In the genomic region with DNA sequence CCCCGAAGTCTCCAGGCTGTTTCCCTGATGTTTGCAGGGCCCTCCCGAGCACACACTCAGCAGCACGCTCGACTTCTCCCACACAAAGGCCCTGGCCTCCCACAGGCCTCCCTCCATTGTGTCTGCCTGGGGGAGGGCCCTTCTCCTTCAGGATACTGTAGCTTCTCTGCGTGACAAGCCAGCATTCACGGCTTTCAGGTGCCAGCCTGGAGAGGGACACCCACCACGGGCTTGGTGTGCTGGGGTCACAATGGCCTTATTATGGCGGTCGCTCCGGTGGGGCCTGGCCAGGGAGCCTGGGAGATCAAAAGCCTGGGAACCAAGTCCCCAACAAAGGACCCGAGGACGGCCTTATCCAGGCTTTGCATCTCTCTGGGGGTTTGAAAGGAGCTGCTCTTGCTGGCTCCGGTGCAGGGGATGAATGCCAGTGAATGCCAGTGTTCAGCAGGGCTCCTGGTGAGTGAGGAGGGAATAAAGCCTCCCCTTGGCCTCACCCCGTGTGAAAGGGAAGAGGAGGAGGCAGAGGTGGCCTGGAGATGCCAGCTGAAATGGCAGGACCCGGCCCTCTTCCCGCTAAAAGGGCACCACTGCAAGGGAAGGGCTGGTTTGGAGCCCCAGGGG, we compare ENCODE assay signal across 11 cellular contexts. TPM values are rescaled to one million over a fixed set of nuclear protein-coding genes. Genes with fewer than 3 reads are reported as not detected.
DNase-seq lines count a peak whose midpoint lies in the region; ATAC-seq and TF ChIP-seq lines count a peak whose summit lies in the region.
"Had no signal": no experiment of that assay in that cellular context is flagged by ENCODE, and none has a peak within 500 bp of the region (broad histone marks: within the 10 kb centered on the region; RNA-seq: fewer than 3 reads in every experiment).

No MANE protein-coding gene starts in this region.

- no peaks in the 10 kb centered on the region for H3K27me3 ChIP-seq in HUES64 (ENCODE audit: insufficient read depth, low read length)
- no peaks in the 10 kb centered on the region for H3K27me3 ChIP-seq in subcutaneous abdominal adipose tissue (ENCODE audit: control insufficient read depth in 5 of 5, insufficient read depth in 4 of 5, low read length in 5 of 5)

- H3K4me3 ChIP-seq in HUES64 (ENCODE audit: low read length) (no peak overlapping the region; the same call in 1 of the 2 replicates), subcutaneous abdominal adipose tissue (ENCODE audit: low read depth in 1 of 5, low read length in 5 of 5) (peak overlapping the region in 1 of 5 donors; percentile 4), foreskin fibroblast (ENCODE audit: low read depth in 1 of 2, low read length in 2 of 2) (no peak overlapping the region)
- H3K4me3 ChIP-seq: GM12878 had no signal

- H3K9me3 Mint-ChIP-seq in activated naive CD4-positive, alpha-beta T cell treated with anti-CD3 and anti-CD28 coated beads for 36 hours: no peaks in the 10 kb centered on the region

- no peak for TF ChIP-seq POLR2A in GM18505 (IDR thresholded peaks at IDR 0.05; ENCODE audit: borderline replicate concordance, extremely low read depth, insufficient read depth, insufficient read length)

- peak overlapping the region; percentile 87 for H3K27ac ChIP-seq in HUES64 (ENCODE audit: low read depth, low read length)
- peak overlapping the region; percentile 94 for H3K27ac ChIP-seq in subcutaneous abdominal adipose tissue (ENCODE audit: low read depth, low read length)

- H3K4me1 Mint-ChIP-seq in activated naive CD4-positive, alpha-beta T cell treated with anti-CD3 and anti-CD28 coated beads for 36 hours (ENCODE audit: low read depth): peaks cover 28% of the 10 kb centered on the region

- H3K36me3 ChIP-seq in HUES64 (ENCODE audit: insufficient read depth, low read length) (peaks cover 10% of the 10 kb centered on the region; the same call in 1 of the 2 replicates), subcutaneous abdominal adipose tissue (ENCODE audit: control insufficient read depth in 5 of 5, insufficient read depth in 5 of 5, low read length in 5 of 5) (peaks cover 0 to 23% (median 8%) of the 10 kb centered on the region in 5 donors)

- H3K4me1 ChIP-seq in HUES64 (ENCODE audit: insufficient read depth, low read length): peaks cover 26% of the 10 kb centered on the region
- peaks cover 23 to 70% (median 51%) of the 10 kb centered on the region in 5 donors for H3K4me1 ChIP-seq in subcutaneous abdominal adipose tissue (ENCODE audit: control insufficient read depth in 5 of 5, insufficient read depth in 5 of 5, low read length in 5 of 5)

- ATAC-seq in GM19395 (IDR thresholded peaks at IDR 0.05; ENCODE audit: unreplicated experiment): no peak
- no peak for ATAC-seq in GM18505 (IDR thresholded peaks at IDR 0.05; ENCODE audit: unreplicated experiment)
- ATAC-seq: GM12878 had no signal

- peak in 30 of 58 donors; percentile 15 to 86 (median 56) for DNase-seq in anterior cingulate cortex (lab: John Stamatoyannopoulos, UW)
- peak; percentile 65 for DNase-seq in iPS-NIHi11 (ENCODE audit: low spot score)
- no peak for DNase-seq in activated naive CD4-positive, alpha-beta T cell treated with anti-CD3 and anti-CD28 coated beads for 36 hours
- no peak for DNase-seq in foreskin fibroblast
- DNase-seq: activated T-cell treated with anti-CD3 and anti-CD28 coated beads for 4 hours; stimulated activated CD4-positive, alpha-beta T cell treated with anti-CD3 and anti-CD28 coated beads, Interleukin-4, amount 100 ng/mL, for 4 hours had no signal

- no peak overlapping the region for H3K4me3 Mint-ChIP-seq in activated naive CD4-positive, alpha-beta T cell treated with anti-CD3 and anti-CD28 coated beads for 36 hours

- no peak for TF ChIP-seq CTCF in foreskin fibroblast (IDR thresholded peaks at IDR 0.05; ENCODE audit: low read depth, low read length)

- H3K9me3 ChIP-seq in HUES64 (ENCODE audit: insufficient read depth, low read depth, low read length): no peaks in the 10 kb centered on the region
- H3K9me3 ChIP-seq in subcutaneous abdominal adipose tissue (ENCODE audit: control insufficient read depth in 5 of 5, low read length in 5 of 5): no peaks in the 10 kb centered on the region

- no peaks in the 10 kb centered on the region for H3K36me3 Mint-ChIP-seq in activated naive CD4-positive, alpha-beta T cell treated with anti-CD3 and anti-CD28 coated beads for 36 hours (ENCODE audit: low read depth)

- intact Hi-C loops in activated naive CD4-positive, alpha-beta T cell treated with anti-CD3 and anti-CD28 coated beads for 36 hours (cut with micrococcal nuclease): no loop called here

- CTCF ChIA-PET in activated naive CD4-positive, alpha-beta T cell treated with anti-CD3 and anti-CD28 coated beads for 36 hours (lab: Charles Lee): no interaction called here

- peak overlapping the region; percentile 49 for H3K9ac ChIP-seq in HUES64 (ENCODE audit: low read depth, low read length)
- H3K9ac ChIP-seq in subcutaneous abdominal adipose tissue (ENCODE audit: low read length in 5 of 5): peak overlapping the region in 3 of 5 donors; percentile 16 to 21 (median 21)

- 59% methylated on average over 16 of the region's 16 CpGs for WGBS in HUES64

- H3K27ac Mint-ChIP-seq in activated naive CD4-positive, alpha-beta T cell treated with anti-CD3 and anti-CD28 coated beads for 36 hours: no peak overlapping the region

- H3K27me3 Mint-ChIP-seq in activated naive CD4-positive, alpha-beta T cell treated with anti-CD3 and anti-CD28 coated beads for 36 hours (ENCODE audit: low read depth): no peaks in the 10 kb centered on the region

RNA-seq across cellular contexts. Expression of gene TRAF6, which starts 55.0 kb away (rescaled TPM):
- polyA plus RNA-seq in HUES64 (2013, experiment 1 of 2): 6.1 TPM
- polyA plus RNA-seq in HUES64 (2013, experiment 2 of 2): 7.5 TPM
- 1 to 10 TPM; 8.3 to 8.7 TPM for total RNA-seq in activated naive CD4-positive, alpha-beta T cell treated with anti-CD3 and anti-CD28 coated beads for 36 hours

Comparison
In these comparisons a context has a peak if more than half of its experiments do, and no peak if none do; other contexts are left out.
1. DNase-seq: peak in anterior cingulate cortex (30 of 58) and iPS-NIHi11 (single experiment); none in activated naive CD4-positive, alpha-beta T cell treated with anti-CD3 and anti-CD28 coated beads for 36 hours (single experiment) and foreskin fibroblast (0 of 2).